Comparison of ENCODE assay signal across 8 cellular contexts in genomic region chr11:125062196-125062930, GRCh38. TPM values are rescaled to one million over a fixed set of nuclear protein-coding genes. Genes with fewer than 3 reads are reported as not detected.
DNase-seq lines count a peak whose midpoint lies in the region; ATAC-seq, FAIRE-seq and TF ChIP-seq lines count a peak whose summit lies in the region.

No MANE protein-coding gene starts in this region.

- H3K27me3 ChIP-seq in pancreas, result peaks cover 0 to 5% (median 0%) of the 10 kb centered on the region in 4 donors

- POLR2A ChIA-PET in OCI-LY7 (lab: Charles Lee), result no interaction called here

- peaks cover 5% of the 10 kb centered on the region for H3K4me1 ChIP-seq in OCI-LY7 (ENCODE audit: insufficient read depth, low read length, poor library complexity, severe bottlenecking)
- H3K4me1 ChIP-seq in pancreas, result peaks cover 5 to 6% (median 5%) of the 10 kb centered on the region in 3 donors

- CTCF ChIA-PET in OCI-LY7 (lab: Charles Lee; ENCODE audit: unreplicated experiment), result interaction anchor here (0.6 kb wide), 2 partner anchors 21 to 331 kb away, joined by 3 read pairs; no protein-coding TSS in a partner anchor

- H3K27ac ChIP-seq in OCI-LY7 (ENCODE audit: low read depth, low read length, poor library complexity, severe bottlenecking) (no peak overlapping the region), pancreas (peak overlapping the region in 2 of 4 donors; percentile 33 to 63)

- intact Hi-C loops in OCI-LY7 (cut with micrococcal nuclease; ENCODE audit: unreplicated experiment), result no loop called here
- intact Hi-C loops in pancreas (cut with DNase I), result no loop called here

- H3K36me3 ChIP-seq in OCI-LY7 (ENCODE audit: insufficient read depth, low read length) (no peaks in the 10 kb centered on the region), pancreas (no peaks in the 10 kb centered on the region)

- no peak for DNase-seq in OCI-LY7 (ENCODE audit: low spot score)
- DNase-seq in fibroblast of mammary gland (ENCODE audit: low read depth), result no peak
- DNase-seq in pancreas, result peak in 2 of 6 donors; percentile 66
- DNase-seq in epidermal melanocyte (ENCODE audit: insufficient read length, low spot score), result no peak
- DNase-seq in Ammon's horn (ENCODE audit: low spot score), result no peak

- TF ChIP-seq CTCF in OCI-LY7 (conservative IDR thresholded peaks at IDR 0.05; ENCODE audit: low read length) (no peak), fibroblast of mammary gland (conservative IDR thresholded peaks at IDR 0.05; ENCODE audit: control insufficient read depth, insufficient read depth, low read depth, low read length) (no peak), pancreas (IDR thresholded peaks at IDR 0.05) (no peak)

- peak overlapping the region; percentile 55 for H3K4me3 ChIP-seq in OCI-LY7 (ENCODE audit: low read depth, low read length, poor library complexity, severe bottlenecking)
- H3K4me3 ChIP-seq in fibroblast of mammary gland (ENCODE audit: control insufficient read depth, low read depth, low read length), result peak overlapping the region; percentile 66
- H3K4me3 ChIP-seq in pancreas, result peak overlapping the region; percentile 45 to 55 (median 50)

- no TSS peak for BruUV-seq in OCI-LY7 (replicated peaks; lab: Mats Ljungman, UMichigan)

- no peak for FAIRE-seq in pancreas (lab: Jason Lieb, UNC)

- no peaks in the 10 kb centered on the region for H3K9me2 ChIP-seq in OCI-LY7 (ENCODE audit: insufficient read depth, low read length)

- peak overlapping the region; percentile 71 for H3K4me2 ChIP-seq in OCI-LY7 (ENCODE audit: low read length)

- WGBS in pancreas, 2 donors, result 52% methylated on average over 18 to 19 of the region's 19 CpGs

- no peaks in the 10 kb centered on the region for H3K79me2 ChIP-seq in OCI-LY7 (ENCODE audit: insufficient read depth, low read depth, low read length)

- H4K20me1 ChIP-seq in OCI-LY7 (ENCODE audit: insufficient read depth, low read length), result no peaks in the 10 kb centered on the region

- ATAC-seq in GM19035 (IDR thresholded peaks at IDR 0.05; ENCODE audit: unreplicated experiment) (peak; percentile 10), pancreas (peak; percentile 6 to 39 (median 26)), GM21367 (IDR thresholded peaks at IDR 0.05; ENCODE audit: unreplicated experiment) (no peak), esophagus mucosa (no peak)

- no peak overlapping the region for H2AFZ ChIP-seq in OCI-LY7 (ENCODE audit: low read length)

- H3K9me3 ChIP-seq in OCI-LY7 (ENCODE audit: low read length) (no peaks in the 10 kb centered on the region), pancreas (no peaks in the 10 kb centered on the region)

RNA-seq across cellular contexts. Expression of gene SLC37A2, which starts 0.7 kb away (rescaled TPM):
- total RNA-seq in OCI-LY7 (2014; rRNA removed; shearing (Covaris generic)), result 0.57 and 0.82 TPM in 2 replicates
- total RNA-seq in OCI-LY7 (2022) (0.72 and 0.93 TPM in 2 replicates), pancreas (1 to 10 TPM in 3 of 6 donors, under 1 TPM in 3; 0.32 to 7.3 (median 1.5) TPM), esophagus mucosa (15.5 TPM)
- under 1 TPM; 0.59 to 0.61 TPM for polyA plus RNA-seq in pancreas

RNA-seq across cellular contexts. Expression of gene TMEM218, which starts 49.1 kb away (rescaled TPM):
- total RNA-seq in OCI-LY7 (2014; rRNA removed; shearing (Covaris generic)), result 19.6 and 28.1 TPM in 2 replicates
- total RNA-seq in OCI-LY7 (2022), result 24.4 and 25.4 TPM in 2 replicates
- total RNA-seq in pancreas, result 10 to 100 TPM in 2 of 6 donors, 1 to 10 TPM in 4; 5.6 to 13.2 (median 9.9) TPM
- 10 to 100 TPM; 11.4 to 27.1 TPM for polyA plus RNA-seq in pancreas
- 14.3 TPM for total RNA-seq in esophagus mucosa

Comparison
In these comparisons a context has a peak if more than half of its experiments do, and no peak if none do; other contexts are left out.
1. ATAC-seq: peak in GM19035 (single experiment) and pancreas (4 of 4); none in GM21367 (single experiment) and esophagus mucosa (single experiment).
2. Peak in every context shown above with its lines, with median percentiles within 50 percentile points of each other: H3K4me3 ChIP-seq.